In genomic region chr5:10735569-10736255, GRCh38 we compare ENCODE assay signal across 10 cellular contexts. TPM values are rescaled to one million over a fixed set of nuclear protein-coding genes. Genes with fewer than 3 reads are reported as not detected.
DNase-seq lines count a peak whose midpoint lies in the region; ATAC-seq and TF ChIP-seq lines count a peak whose summit lies in the region.
"Had no signal": no experiment of that assay in that cellular context is flagged by ENCODE, and none has a peak within 500 bp of the region (broad histone marks: within the 10 kb centered on the region; RNA-seq: fewer than 3 reads in every experiment).

No MANE protein-coding gene starts in this region.

- H3K4me3 ChIP-seq in neuronal stem cell (ENCODE audit: low read length in 2 of 2) (no peak overlapping the region), smooth muscle cell (no peak overlapping the region)
- H3K4me3 ChIP-seq: SJSA1 had no signal

- H2BK120ac ChIP-seq in neuronal stem cell (ENCODE audit: low read depth, low read length): no peak overlapping the region

- no peaks in the 10 kb centered on the region for H3F3A ChIP-seq in smooth muscle cell (ENCODE audit: low read depth)

- peaks cover 45% of the 10 kb centered on the region for H3K4me1 Mint-ChIP-seq in stimulated activated effector memory CD8-positive, alpha-beta T cell treated with anti-CD3 and anti-CD28 coated beads, Interleukin-12 subunit alpha, Interleukin-12 subunit beta, amount 100 ng/mL, for 72 hours

- H4K91ac ChIP-seq in neuronal stem cell (ENCODE audit: low read depth, low read length, poor library complexity): no peak overlapping the region

- H3K18ac ChIP-seq in neuronal stem cell (ENCODE audit: low read length): no peak overlapping the region

- peaks cover 3% of the 10 kb centered on the region for H3K9me3 Mint-ChIP-seq in stimulated activated effector memory CD8-positive, alpha-beta T cell treated with anti-CD3 and anti-CD28 coated beads, Interleukin-12 subunit alpha, Interleukin-12 subunit beta, amount 100 ng/mL, for 72 hours

- TF ChIP-seq CTCF in foreskin keratinocyte (conservative IDR thresholded peaks at IDR 0.05) (no peak), smooth muscle cell (IDR thresholded peaks at IDR 0.05; ENCODE audit: borderline replicate concordance, insufficient read depth, poor library complexity, severe bottlenecking) (no peak)

- H3K9me3 ChIP-seq in neuronal stem cell (replicated peaks in 1 of 2; ENCODE audit: control insufficient read depth in 2 of 2, insufficient read depth in 1 of 2, low read depth in 1 of 2, low read length in 2 of 2): peaks cover 2 to 15% of the 10 kb centered on the region in 2 donors
- no peaks in the 10 kb centered on the region for H3K9me3 ChIP-seq in smooth muscle cell (replicated peaks; ENCODE audit: low read depth)
- H3K9me3 ChIP-seq: SJSA1 had no signal

- H3K14ac ChIP-seq in neuronal stem cell (ENCODE audit: low read length): no peak overlapping the region

- no CpG with 5 or more reads among the region's 8 CpGs for WGBS in neuronal stem cell (ENCODE audit: extremely low coverage in 2 of 2, insufficient read length in 2 of 2, insufficient replicate concordance in 1 of 2), 2 donors
- 94% methylated on average over 8 of the region's 8 CpGs for WGBS in smooth muscle cell (ENCODE audit: low lambda C conversion rate)

- no peak overlapping the region for H2BK5ac ChIP-seq in neuronal stem cell (ENCODE audit: low read length)

- H3K4me1 ChIP-seq in neuronal stem cell (ENCODE audit: control insufficient read depth in 2 of 2, insufficient read depth in 1 of 2, low read depth in 1 of 2, low read length in 2 of 2) (no peaks in the 10 kb centered on the region), foreskin keratinocyte (no peaks in the 10 kb centered on the region), smooth muscle cell (ENCODE audit: low read depth) (no peaks in the 10 kb centered on the region)
- H3K4me1 ChIP-seq: SJSA1 had no signal

- peak overlapping the region; percentile 18 for H3K23ac ChIP-seq in neuronal stem cell (ENCODE audit: low read depth, low read length, poor library complexity)

- H3K4me3 Mint-ChIP-seq in stimulated activated effector memory CD8-positive, alpha-beta T cell treated with anti-CD3 and anti-CD28 coated beads, Interleukin-12 subunit alpha, Interleukin-12 subunit beta, amount 100 ng/mL, for 72 hours: no peak overlapping the region

- H2AK5ac ChIP-seq in neuronal stem cell (ENCODE audit: low read depth, low read length): no peak overlapping the region

- no peak overlapping the region for H3K4ac ChIP-seq in neuronal stem cell (ENCODE audit: low read length)

- no peak overlapping the region for H2BK12ac ChIP-seq in neuronal stem cell (ENCODE audit: low read length)

- no peak overlapping the region for H2BK15ac ChIP-seq in neuronal stem cell (ENCODE audit: low read length)

- no peak overlapping the region for H3K27ac Mint-ChIP-seq in stimulated activated effector memory CD8-positive, alpha-beta T cell treated with anti-CD3 and anti-CD28 coated beads, Interleukin-12 subunit alpha, Interleukin-12 subunit beta, amount 100 ng/mL, for 72 hours

- peaks cover 37% of the 10 kb centered on the region for H3K79me2 ChIP-seq in smooth muscle cell (ENCODE audit: low read depth)

- H3K79me1 ChIP-seq in neuronal stem cell (ENCODE audit: low read depth, low read length): no peaks in the 10 kb centered on the region

- DNase-seq in NOMO-1 treated with dmso at 0.1 percent for 144 hours (lab: John Stamatoyannopoulos, UW; ENCODE audit: unreplicated experiment): peak; percentile 69
- DNase-seq in neuronal stem cell (ENCODE audit: low spot score): no peak
- DNase-seq in foreskin keratinocyte: no peak
- DNase-seq in smooth muscle cell (lab: John Stamatoyannopoulos, UW; ENCODE audit: unreplicated experiment): no peak
- no peak for DNase-seq in stimulated activated effector memory CD8-positive, alpha-beta T cell treated with anti-CD3 and anti-CD28 coated beads, Interleukin-12 subunit alpha, Interleukin-12 subunit beta, amount 100 ng/mL, for 72 hours (ENCODE audit: low spot score in 2 of 2)
- DNase-seq: H7; stimulated activated CD4-positive, alpha-beta T cell treated with anti-CD3 and anti-CD28 coated beads, Interleukin-4, amount 100 ng/mL, for 24 hours had no signal

- ATAC-seq in GM19324 (IDR thresholded peaks at IDR 0.05; ENCODE audit: low FRiP score, unreplicated experiment): peak; percentile 68
- ATAC-seq in HG02884 (IDR thresholded peaks at IDR 0.05; ENCODE audit: unreplicated experiment): peak; percentile 62
- ATAC-seq in foreskin keratinocyte: no peak
- ATAC-seq in stimulated activated effector memory CD8-positive, alpha-beta T cell treated with anti-CD3 and anti-CD28 coated beads, Interleukin-12 subunit alpha, Interleukin-12 subunit beta, amount 100 ng/mL, for 72 hours: no peak

- H3K36me3 ChIP-seq in neuronal stem cell (replicated peaks in 1 of 2; ENCODE audit: control insufficient read depth in 2 of 2, insufficient read depth in 2 of 2, low read length in 2 of 2) (peaks cover 8 to 37% of the 10 kb centered on the region in 2 donors), smooth muscle cell (ENCODE audit: low read depth) (peaks cover 16% of the 10 kb centered on the region)

- H2AFZ ChIP-seq in neuronal stem cell (ENCODE audit: low read length): no peak overlapping the region
- no peak overlapping the region for H2AFZ ChIP-seq in smooth muscle cell (ENCODE audit: low read depth)

- peaks cover 36% of the 10 kb centered on the region for H3K36me3 Mint-ChIP-seq in stimulated activated effector memory CD8-positive, alpha-beta T cell treated with anti-CD3 and anti-CD28 coated beads, Interleukin-12 subunit alpha, Interleukin-12 subunit beta, amount 100 ng/mL, for 72 hours

- peaks cover 88% of the 10 kb centered on the region for H4K20me1 ChIP-seq in smooth muscle cell (ENCODE audit: low read depth)

- H4K8ac ChIP-seq in neuronal stem cell (ENCODE audit: low read depth, low read length): no peak overlapping the region

- H3K27ac ChIP-seq in neuronal stem cell (replicated peaks; ENCODE audit: low read length): no peak overlapping the region
- H3K27ac ChIP-seq in foreskin keratinocyte: no peak overlapping the region
- no peak overlapping the region for H3K27ac ChIP-seq in smooth muscle cell (ENCODE audit: low read depth)
- H3K27ac ChIP-seq: SJSA1 had no signal

- no peak overlapping the region for H3K9ac ChIP-seq in neuronal stem cell (ENCODE audit: low read depth, low read length, poor library complexity)
- no peak overlapping the region for H3K9ac ChIP-seq in smooth muscle cell (ENCODE audit: low read depth)

- H3K27me3 ChIP-seq in neuronal stem cell (ENCODE audit: control insufficient read depth in 3 of 3, insufficient read depth in 3 of 3, low read depth in 1 of 3, low read length in 3 of 3) (no peaks in the 10 kb centered on the region), foreskin keratinocyte (no peaks in the 10 kb centered on the region), smooth muscle cell (ENCODE audit: low read depth) (no peaks in the 10 kb centered on the region)
- H3K27me3 ChIP-seq: SJSA1 had no signal

- H3K4me2 ChIP-seq in neuronal stem cell (ENCODE audit: insufficient read depth, low read length, poor library complexity, severe bottlenecking): no peak overlapping the region
- H3K4me2 ChIP-seq in smooth muscle cell: no peak overlapping the region

RNA-seq across cellular contexts. Expression of gene DAP, which starts 25.3 kb away (rescaled TPM):
- polyA plus RNA-seq in neuronal stem cell (2013, experiment 1 of 2): 78.1 TPM
- polyA plus RNA-seq in neuronal stem cell (2013, experiment 2 of 2): 78.6 TPM
- total RNA-seq in foreskin keratinocyte: 83.5 and 93.9 TPM in 2 replicates
- 106 and 112 TPM in 2 replicates for polyA plus RNA-seq in foreskin keratinocyte
- total RNA-seq in smooth muscle cell: 52.3 and 63.7 TPM in 2 replicates
- polyA plus RNA-seq in smooth muscle cell: 160 and 190 TPM in 2 replicates

Comparison
In these comparisons a context has a peak if more than half of its experiments do, and no peak if none do; other contexts are left out.
1. ATAC-seq: peak in GM19324 (single experiment) and HG02884 (single experiment); none in foreskin keratinocyte (single experiment) and stimulated activated effector memory CD8-positive, alpha-beta T cell treated with anti-CD3 and anti-CD28 coated beads, Interleukin-12 subunit alpha, Interleukin-12 subunit beta, amount 100 ng/mL, for 72 hours (single experiment).